Comparison of ENCODE assay signal across 8 cellular contexts in genomic region chr16:56600398-56600999, GRCh38. TPM values are rescaled to one million over a fixed set of nuclear protein-coding genes. Genes with fewer than 3 reads are reported as not detected.
DNase-seq lines count a peak whose midpoint lies in the region; ATAC-seq, FAIRE-seq and TF ChIP-seq lines count a peak whose summit lies in the region.

No MANE protein-coding gene starts in this region.

- H3K27me3 Mint-ChIP-seq in naive thymus-derived CD8-positive, alpha-beta T cell, result peaks cover 0 to 6% (median 0%) of the 10 kb centered on the region in 5 donors

- peak; percentile 86 for TF ChIP-seq CTCF in epithelial cell of proximal tubule (conservative IDR thresholded peaks at IDR 0.05; ENCODE audit: low read depth, low read length)

- no peaks in the 10 kb centered on the region for H3K9me3 Mint-ChIP-seq in naive thymus-derived CD8-positive, alpha-beta T cell

- POLR2A ChIA-PET in naive thymus-derived CD8-positive, alpha-beta T cell (lab: Charles Lee), result interaction anchor here (0.7 to 1.1 kb wide), 5 partner anchors 8 to 102 kb away, joined by 3 to 11 read pairs (median 4); partner anchors contain the start of genes MT2A and MT3

- peak; percentile 91 for FAIRE-seq in HTR-8/SVneo (lab: Jason Lieb, UNC)

- peak overlapping the region in 2 of 10 donors; percentile 17 to 38 for H3K27ac Mint-ChIP-seq in naive thymus-derived CD8-positive, alpha-beta T cell

- H3K36me3 Mint-ChIP-seq in naive thymus-derived CD8-positive, alpha-beta T cell, result no peaks in the 10 kb centered on the region

- H3K4me3 Mint-ChIP-seq in naive thymus-derived CD8-positive, alpha-beta T cell, result no peak overlapping the region

- peak; percentile 95 for ATAC-seq in SK-N-SH treated with all-trans-retinoic acid at 6 μM for 48 hours
- peak; percentile 38 to 46 for ATAC-seq in naive thymus-derived CD8-positive, alpha-beta T cell
- ATAC-seq in GM19452 (IDR thresholded peaks at IDR 0.05; ENCODE audit: unreplicated experiment), result no peak

- H3K4me3 ChIP-seq in epithelial cell of proximal tubule (ENCODE audit: low read depth, low read length), result no peak overlapping the region

- H3K4me1 Mint-ChIP-seq in naive thymus-derived CD8-positive, alpha-beta T cell, result peaks cover 0 to 9% (median 3%) of the 10 kb centered on the region in 4 donors

- DNase-seq in NCI-H2107 treated with DMSO at 0.1 percent for 48 hours (lab: John Stamatoyannopoulos, UW; ENCODE audit: unreplicated experiment), result peak; percentile 5
- no peak for DNase-seq in NCI-H2107 (lab: John Stamatoyannopoulos, UW)
- peak; percentile 65 for DNase-seq in HTR-8/SVneo (ENCODE audit: insufficient read length, low spot score)
- DNase-seq in epithelial cell of proximal tubule (ENCODE audit: low read depth), result no peak
- DNase-seq in naive thymus-derived CD8-positive, alpha-beta T cell, result peak in 1 of 10 donors; percentile 36
- no peak for DNase-seq in mucosa of gallbladder (ENCODE audit: low spot score)

TF ChIP-seq in SK-N-SH treated with all-trans-retinoic acid at 6 μM for 48 hours, 23 proteins besides CTCF, POLR2A, EP300 and RAD21 (continues in another document):
- TF ChIP-seq CSDC2 (CRISPR knock-in tag; IDR thresholded peaks at IDR 0.05) (no peak), CSRNP3 (CRISPR knock-in tag; IDR thresholded peaks at IDR 0.05) (no peak), TSHZ2 (CRISPR knock-in tag; IDR thresholded peaks at IDR 0.05) (no peak), ZC3H10 (CRISPR knock-in tag; IDR thresholded peaks at IDR 0.05) (no peak), GLIS3 (CRISPR knock-in tag; IDR thresholded peaks at IDR 0.05) (no peak), ZNF8 (CRISPR knock-in tag; IDR thresholded peaks at IDR 0.05) (no peak), ZFP30 (CRISPR knock-in tag; IDR thresholded peaks at IDR 0.05) (no peak), POU6F1 (CRISPR knock-in tag; IDR thresholded peaks at IDR 0.05; ENCODE audit: borderline replicate concordance, low read depth) (no peak), ZNF565 (CRISPR knock-in tag; conservative IDR thresholded peaks at IDR 0.05; ENCODE audit: low read depth) (no peak), OSR1 (CRISPR knock-in tag; IDR thresholded peaks at IDR 0.05) (no peak), PATZ1 (CRISPR knock-in tag; IDR thresholded peaks at IDR 0.05; ENCODE audit: borderline replicate concordance) (no peak), PPARA (CRISPR knock-in tag; IDR thresholded peaks at IDR 0.05; ENCODE audit: borderline replicate concordance) (no peak), TOX (CRISPR knock-in tag; IDR thresholded peaks at IDR 0.05; ENCODE audit: borderline replicate concordance) (no peak), RARB (CRISPR knock-in tag; IDR thresholded peaks at IDR 0.05) (no peak), BACH2 (CRISPR knock-in tag; IDR thresholded peaks at IDR 0.05; ENCODE audit: borderline replicate concordance) (no peak), ESRRG (CRISPR knock-in tag; IDR thresholded peaks at IDR 0.05) (no peak), ARNTL (CRISPR knock-in tag; IDR thresholded peaks at IDR 0.05; ENCODE audit: borderline replicate concordance, low read depth) (no peak)

RNA-seq across cellular contexts. Expression of gene MT2A, which starts 7.9 kb away (rescaled TPM):
- total RNA-seq in epithelial cell of proximal tubule (1,146 and 1,559 TPM in 2 replicates), mucosa of gallbladder (157 TPM)
- 10 to 100 TPM; 32.3 to 39.0 TPM for total RNA-seq in naive thymus-derived CD8-positive, alpha-beta T cell
- polyA plus RNA-seq in naive thymus-derived CD8-positive, alpha-beta T cell, result 100 to 1,000 TPM; 248 to 303 (median 294) TPM

RNA-seq across cellular contexts. Expression of gene MT3, which starts 11.2 kb away (rescaled TPM):
- total RNA-seq in epithelial cell of proximal tubule, result 1.0 and 5.1 TPM in 2 replicates
- 1 to 10 TPM; 1.8 to 3.1 TPM for total RNA-seq in naive thymus-derived CD8-positive, alpha-beta T cell
- polyA plus RNA-seq in naive thymus-derived CD8-positive, alpha-beta T cell, result 10 to 100 TPM in 2 of 3 donors, 1 to 10 TPM in 1; 8.6 to 19.9 (median 19.2) TPM
- total RNA-seq in mucosa of gallbladder, result 1.4 TPM

RNA-seq across cellular contexts. Expression of gene MT1E, which starts 25.1 kb away (rescaled TPM):
- 724 and 1,203 TPM in 2 replicates for total RNA-seq in epithelial cell of proximal tubule
- 1 to 10 TPM; 1.3 to 1.6 TPM for total RNA-seq in naive thymus-derived CD8-positive, alpha-beta T cell
- 10 to 100 TPM in 2 of 3 donors, 1 to 10 TPM in 1; 7.1 to 21.9 (median 10.5) TPM for polyA plus RNA-seq in naive thymus-derived CD8-positive, alpha-beta T cell
- total RNA-seq in mucosa of gallbladder, result 137 TPM

RNA-seq across cellular contexts. Expression of gene MT1M, which starts 32.0 kb away (rescaled TPM):
- 19.1 and 124 TPM in 2 replicates for total RNA-seq in epithelial cell of proximal tubule
- not detected for total RNA-seq in naive thymus-derived CD8-positive, alpha-beta T cell
- not detected for polyA plus RNA-seq in naive thymus-derived CD8-positive, alpha-beta T cell
- 4.6 TPM for total RNA-seq in mucosa of gallbladder

RNA-seq across cellular contexts. Expression of gene MT4, which starts 35.6 kb away (rescaled TPM):
- not detected in 2 replicates for total RNA-seq in epithelial cell of proximal tubule
- not detected for total RNA-seq in naive thymus-derived CD8-positive, alpha-beta T cell
- polyA plus RNA-seq in naive thymus-derived CD8-positive, alpha-beta T cell, result not detected
- not detected for total RNA-seq in mucosa of gallbladder

Comparison
In these comparisons a context has a peak if more than half of its experiments do, and no peak if none do; other contexts are left out.
1. DNase-seq: peak in NCI-H2107 treated with DMSO at 0.1 percent for 48 hours (single experiment) and HTR-8/SVneo (single experiment); none in NCI-H2107 (single experiment), epithelial cell of proximal tubule (single experiment) and mucosa of gallbladder (single experiment).
2. RNA of gene MT1E, which starts 25.1 kb away (total RNA-seq): 724 to 1,203 TPM in epithelial cell of proximal tubule and 137 TPM in mucosa of gallbladder (single experiment); 1.3 to 1.6 TPM in naive thymus-derived CD8-positive, alpha-beta T cell; every median in the first group is over 10 times any median in the second.